In the genomic region with DNA sequence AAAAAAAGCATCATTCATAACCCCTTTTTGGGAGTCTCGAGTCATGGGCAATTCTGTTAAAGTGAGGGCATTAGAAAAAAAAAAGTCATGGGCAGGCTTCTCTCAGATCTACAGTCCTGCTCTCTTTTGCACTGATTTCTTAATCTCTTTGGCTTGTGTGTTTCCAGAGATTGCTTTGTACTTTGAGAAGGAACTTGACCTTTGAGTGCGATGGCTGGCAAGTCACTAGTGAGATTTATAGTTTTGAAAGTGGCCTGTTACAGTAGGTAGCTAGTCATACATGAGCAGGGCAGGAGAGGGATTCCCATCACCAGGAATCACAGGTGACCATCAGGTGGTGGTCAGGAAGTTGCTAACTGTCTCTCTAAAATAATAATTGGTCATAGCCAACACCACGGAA, we compare ENCODE assay signal across 40 cellular contexts.
"Had no signal": no experiment of that assay in that cellular context is flagged by ENCODE, and none has a peak within 500 bp of the region (broad histone marks: within the 10 kb centered on the region; RNA-seq: fewer than 3 reads in every experiment).

No MANE protein-coding gene starts in this region.

- H3K27me3 ChIP-seq: MG63 had no signal

- H3K4me3 Mint-ChIP-seq: activated B cell treated with CpG ODN at 0.5 μM for 24 hours; activated CD4-positive, alpha-beta memory T cell treated with anti-CD3 and anti-CD28 coated beads, Interleukin-2, amount 10 ng/mL, durations not matched to agents 7 days and 5 days; activated CD8-positive, alpha-beta memory T cell treated with anti-CD3 and anti-CD28 coated beads, Interleukin-2, amount 10 ng/mL, durations not matched to agents 7 days and 5 days; activated naive CD4-positive, alpha-beta T cell treated with anti-CD3 and anti-CD28 coated beads, Interleukin-2, amount 10 ng/mL, durations not matched to agents 7 days and 5 days; activated naive CD8-positive, alpha-beta T cell; activated naive CD8-positive, alpha-beta T cell treated with anti-CD3 and anti-CD28 coated beads, Interleukin-2, amount 50 U/mL, for 24 hours; brain had no signal

- H3K36me3 ChIP-seq: MG63 had no signal

- H3K4me1 Mint-ChIP-seq: activated CD4-positive, alpha-beta memory T cell treated with anti-CD3 and anti-CD28 coated beads, Interleukin-2, amount 10 ng/mL, durations not matched to agents 7 days and 5 days; activated CD8-positive, alpha-beta memory T cell treated with anti-CD3 and anti-CD28 coated beads, Interleukin-2, amount 10 ng/mL, durations not matched to agents 7 days and 5 days; activated naive CD4-positive, alpha-beta T cell treated with anti-CD3 and anti-CD28 coated beads, Interleukin-2, amount 10 ng/mL, durations not matched to agents 7 days and 5 days; activated naive CD8-positive, alpha-beta T cell treated with anti-CD3 and anti-CD28 coated beads, Interleukin-2, amount 50 U/mL, for 24 hours; brain had no signal

- ATAC-seq: activated CD8-positive, alpha-beta memory T cell treated with anti-CD3 and anti-CD28 coated beads, Interleukin-2, amount 10 ng/mL, durations not matched to agents 7 days and 5 days; activated naive CD8-positive, alpha-beta T cell treated with anti-CD3 and anti-CD28 coated beads, Interleukin-2, amount 50 U/mL, for 24 hours; Right ventricle myocardium inferior; SK-N-SH treated with all-trans-retinoic acid at 6 μM for 48 hours had no signal

- H3K4me3 ChIP-seq: MG63, PC-9 had no signal

- H3K9me3 Mint-ChIP-seq: activated CD4-positive, alpha-beta memory T cell treated with anti-CD3 and anti-CD28 coated beads, Interleukin-2, amount 10 ng/mL, durations not matched to agents 7 days and 5 days; activated naive CD4-positive, alpha-beta T cell treated with anti-CD3 and anti-CD28 coated beads, Interleukin-2, amount 10 ng/mL, durations not matched to agents 7 days and 5 days; activated naive CD8-positive, alpha-beta T cell treated with anti-CD3 and anti-CD28 coated beads, Interleukin-2, amount 50 U/mL, for 24 hours had no signal

- H3K27ac Mint-ChIP-seq: activated B cell treated with CpG ODN at 0.5 μM for 24 hours; activated CD4-positive, alpha-beta memory T cell treated with anti-CD3 and anti-CD28 coated beads, Interleukin-2, amount 10 ng/mL, durations not matched to agents 7 days and 5 days; activated CD8-positive, alpha-beta memory T cell treated with anti-CD3 and anti-CD28 coated beads, Interleukin-2, amount 10 ng/mL, durations not matched to agents 7 days and 5 days; activated naive CD4-positive, alpha-beta T cell treated with anti-CD3 and anti-CD28 coated beads, Interleukin-2, amount 10 ng/mL, durations not matched to agents 7 days and 5 days; activated naive CD8-positive, alpha-beta T cell; activated naive CD8-positive, alpha-beta T cell treated with anti-CD3 and anti-CD28 coated beads, Interleukin-2, amount 50 U/mL, for 24 hours; brain had no signal

- H3K4me2 ChIP-seq: PC-9 had no signal

- H3K27ac ChIP-seq: PC-9, RWPE1, VCaP had no signal

- H2AFZ ChIP-seq: PC-9 had no signal

- DNase-seq: activated B cell treated with CpG ODN at 0.5 μM for 24 hours; activated CD4-positive, alpha-beta memory T cell treated with anti-CD3 and anti-CD28 coated beads, Interleukin-2, amount 10 ng/mL, durations not matched to agents 7 days and 5 days; activated CD4-positive, alpha-beta T cell treated with anti-CD3 and anti-CD28 coated beads for 48 hours; activated CD4-positive, CD25-positive, alpha-beta regulatory T cell treated with anti-CD3 and anti-CD28 coated beads, Interleukin-2, amount 50 U/mL, for 72 hours; activated CD8-positive, alpha-beta memory T cell treated with anti-CD3 and anti-CD28 coated beads for 24 hours; activated CD8-positive, alpha-beta memory T cell treated with anti-CD3 and anti-CD28 coated beads, Interleukin-2, amount 10 ng/mL, durations not matched to agents 7 days and 5 days; activated CD8-positive, alpha-beta memory T cell treated with anti-CD3 and anti-CD28 coated beads, Interleukin-2, amount 50 U/mL, for 48 hours; activated effector memory CD4-positive, alpha-beta T cell treated with Interleukin-2 at 50 U/mL for 16 hours; activated naive CD4-positive, alpha-beta T cell treated with anti-CD3 and anti-CD28 coated beads, Interleukin-2, amount 10 ng/mL, durations not matched to agents 7 days and 5 days; activated naive CD8-positive, alpha-beta T cell treated with anti-CD3 and anti-CD28 coated beads, Interleukin-2, amount 50 U/mL, for 24 hours; activated T-cell treated with anti-CD3 and anti-CD28 coated beads, Interleukin-2, amount 50 U/mL, for 48 hours; anterior cingulate cortex; caudate nucleus; cerebellar nuclear complex; Kasumi-1; KBM-7; MG63; MV-4-11; NCI-H1092; NCI-H146; NCI-H187; NCI-H2029 treated with DMSO at 0.1 percent for 48 hours; NCI-H2107; NCI-H2171; NCI-H446; NCI-H524; NCI-H69; NCI-H82; PC-9; SIG-M5; SW 1271; T-helper 1 cell; T-helper 2 cell; T-helper 9 cell had no signal

- H3K27me3 Mint-ChIP-seq: brain had no signal

- H3K36me3 Mint-ChIP-seq: activated CD8-positive, alpha-beta memory T cell treated with anti-CD3 and anti-CD28 coated beads, Interleukin-2, amount 10 ng/mL, durations not matched to agents 7 days and 5 days; activated naive CD4-positive, alpha-beta T cell treated with anti-CD3 and anti-CD28 coated beads, Interleukin-2, amount 10 ng/mL, durations not matched to agents 7 days and 5 days; activated naive CD8-positive, alpha-beta T cell; brain had no signal
